Comparison of ENCODE assay signal across 11 cellular contexts in the genomic region with DNA sequence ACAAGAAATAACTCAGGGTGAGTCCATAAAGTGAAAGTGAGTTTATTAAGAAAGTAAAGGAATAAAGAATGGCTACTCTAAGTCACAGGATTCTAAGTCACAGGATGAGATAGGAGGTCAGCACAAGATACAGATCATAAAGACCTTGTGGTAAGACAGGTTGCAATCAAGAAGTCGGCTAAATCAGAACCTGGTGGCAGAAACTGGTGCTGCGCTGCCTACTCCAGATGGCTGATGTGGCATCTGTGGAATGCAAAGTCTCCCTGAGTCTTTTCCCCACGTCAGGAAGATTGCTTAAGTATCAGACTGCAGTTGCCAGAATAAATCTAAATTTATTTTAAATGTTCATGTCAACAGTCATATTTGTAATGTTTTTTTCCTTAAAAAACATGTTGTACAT.
DNase-seq lines count a peak whose midpoint lies in the region; TF ChIP-seq lines count a peak whose summit lies in the region.
"Had no signal": no experiment of that assay in that cellular context is flagged by ENCODE, and none has a peak within 500 bp of the region (broad histone marks: within the 10 kb centered on the region; RNA-seq: fewer than 3 reads in every experiment).

No MANE protein-coding gene starts in this region.

- H3K27me3 ChIP-seq in tibial artery, result no peaks in the 10 kb centered on the region
- H3K27me3 ChIP-seq: suprapubic skin had no signal

- H3K36me3 ChIP-seq in tibial artery, result no peaks in the 10 kb centered on the region
- H3K36me3 ChIP-seq: suprapubic skin had no signal

- no peaks in the 10 kb centered on the region for H3K9me3 ChIP-seq in tibial artery
- H3K9me3 ChIP-seq: suprapubic skin had no signal

- TF ChIP-seq CTCF in fibroblast of pulmonary artery (IDR thresholded peaks at IDR 0.05; ENCODE audit: low read length, missing control alignments), result peak; percentile 23
- TF ChIP-seq CTCF in tibial artery (IDR thresholded peaks at IDR 0.05), result peak; percentile 62 to 82

- DNase-seq in DMS 273 (lab: John Stamatoyannopoulos, UW; ENCODE audit: unreplicated experiment) (peak; percentile 73), DMS 273 treated with DMSO at 0.1 percent for 48 hours (lab: John Stamatoyannopoulos, UW) (no peak), T1000 (lab: John Stamatoyannopoulos, UW) (peak; percentile 58), fibroblast of pulmonary artery (ENCODE audit: low read depth) (peak; percentile 80), tibial artery (peak in 1 of 2 donors; percentile 84)
- no peak for DNase-seq in activated T-cell treated with anti-CD3 and anti-CD28 coated beads, Interleukin-2, amount 50 U/mL, for 1 hour
- DNase-seq in stimulated activated CD4-positive, alpha-beta T cell treated with anti-CD3 and anti-CD28 coated beads, Interleukin-15, amount 100 ng/mL, for 24 hours, result no peak
- no peak for DNase-seq in activated CD4-positive, alpha-beta T cell treated with anti-CD3 and anti-CD28 coated beads for 4 hours
- DNase-seq: T-helper 1 cell had no signal

- intact Hi-C loops in tibial artery (cut with DNase I; ENCODE audit: low total_unique reads), result loop anchor here (10.0 kb wide), 1 partner anchor 130 kb away; no protein-coding TSS in a partner anchor

- peak overlapping the region; percentile 87 to 92 for H3K27ac ChIP-seq in tibial artery
- H3K27ac ChIP-seq: 22Rv1, suprapubic skin had no signal

- no peak overlapping the region for H3K4me3 ChIP-seq in fibroblast of pulmonary artery (replicated peaks; ENCODE audit: low read depth, low read length)
- peak overlapping the region in 1 of 2 donors; percentile 25 for H3K4me3 ChIP-seq in tibial artery
- H3K4me3 ChIP-seq: suprapubic skin had no signal

- peaks cover 0 to 93% (median 46%) of the 10 kb centered on the region in 4 donors for H3K4me1 ChIP-seq in tibial artery

Comparison
In these comparisons a context has a peak if more than half of its experiments do, and no peak if none do; other contexts are left out.
1. DNase-seq: peak in DMS 273 (single experiment), T1000 (single experiment) and fibroblast of pulmonary artery (single experiment); none in DMS 273 treated with DMSO at 0.1 percent for 48 hours (single experiment), activated T-cell treated with anti-CD3 and anti-CD28 coated beads, Interleukin-2, amount 50 U/mL, for 1 hour (single experiment), stimulated activated CD4-positive, alpha-beta T cell treated with anti-CD3 and anti-CD28 coated beads, Interleukin-15, amount 100 ng/mL, for 24 hours (single experiment) and activated CD4-positive, alpha-beta T cell treated with anti-CD3 and anti-CD28 coated beads for 4 hours (0 of 2).